Comparison of ENCODE assay signal across 10 cellular contexts in genomic region chr20:51422912-51423667, GRCh38.
A peak's percentile ranks its signal among the peaks of the same experiment; 100 is the strongest.
DNase-seq lines count a peak whose midpoint lies in the region; ATAC-seq, FAIRE-seq and TF ChIP-seq lines count a peak whose summit lies in the region.
"Had no signal": no experiment of that assay in that cellular context is flagged by ENCODE, and none has a peak within 500 bp of the region (broad histone marks: within the 10 kb centered on the region; RNA-seq: fewer than 3 reads in every experiment).

No MANE protein-coding gene starts in this region.

- ATAC-seq in HG02759 (IDR thresholded peaks at IDR 0.05; ENCODE audit: unreplicated experiment) (peak; percentile 79), T-cell (replicated peaks in 1 of 4) (no peak)

- H3K27ac Mint-ChIP-seq in T-cell = peak overlapping the region; percentile 88 to 93
- peak overlapping the region; percentile 94 for H3K27ac Mint-ChIP-seq in stimulated activated naive CD8-positive, alpha-beta T cell treated with anti-CD3 and anti-CD28 coated beads, Interleukin-15, Interleukin-2, amounts not matched to agents 100 ng/mL and 50 ng/mL, for 24 hours

- TF ChIP-seq CTCF in RWPE1 (conservative IDR thresholded peaks at IDR 0.05; ENCODE audit: low read depth) = no peak

- POLR2A ChIA-PET in T-cell (lab: Charles Lee) = no interaction called here
- POLR2A ChIA-PET in RWPE1 (lab: Yijun Ruan, JAX; ENCODE audit: low non-redundant PET) = no interaction called here

- peak overlapping the region in 2 of 3 donors; percentile 58 to 59 for H3K4me3 Mint-ChIP-seq in T-cell
- peak overlapping the region; percentile 59 for H3K4me3 Mint-ChIP-seq in stimulated activated naive CD8-positive, alpha-beta T cell treated with anti-CD3 and anti-CD28 coated beads, Interleukin-15, Interleukin-2, amounts not matched to agents 100 ng/mL and 50 ng/mL, for 24 hours

- CTCF ChIA-PET in T-cell (lab: Charles Lee) (interaction anchor here (0.7 kb wide), 2 partner anchors 9 to 86 kb away, joined by 3 read pairs; no protein-coding TSS in a partner anchor), RWPE1 (lab: Yijun Ruan, JAX) (interaction anchor here (0.6 to 1.6 kb wide), 6 partner anchors 12 to 669 kb away, joined by 3 to 7 read pairs (median 4); no protein-coding TSS in a partner anchor)

- DNase-seq in activated naive CD4-positive, alpha-beta T cell treated with Interleukin-2 at 50 U/mL for 16 hours = peak; percentile 37
- DNase-seq in activated naive CD4-positive, alpha-beta T cell (lab: John Stamatoyannopoulos, UW) = no peak
- DNase-seq in T-cell = no peak
- DNase-seq in RWPE1 (ENCODE audit: low spot score) = no peak
- DNase-seq in NCI-H446 treated with DMSO at 0.1 percent for 48 hours (lab: John Stamatoyannopoulos, UW) = no peak
- DNase-seq in frontal cortex (ENCODE audit: low spot score in 2 of 2) = no peak
- DNase-seq: NCI-H2029 treated with DMSO at 0.1 percent for 48 hours had no signal

- H3K9me3 Mint-ChIP-seq in T-cell = no peaks in the 10 kb centered on the region
- no peaks in the 10 kb centered on the region for H3K9me3 Mint-ChIP-seq in stimulated activated naive CD8-positive, alpha-beta T cell treated with anti-CD3 and anti-CD28 coated beads, Interleukin-15, Interleukin-2, amounts not matched to agents 100 ng/mL and 50 ng/mL, for 24 hours

- peaks cover 26% of the 10 kb centered on the region for H3K36me3 Mint-ChIP-seq in T-cell
- H3K36me3 Mint-ChIP-seq in stimulated activated naive CD8-positive, alpha-beta T cell treated with anti-CD3 and anti-CD28 coated beads, Interleukin-15, Interleukin-2, amounts not matched to agents 100 ng/mL and 50 ng/mL, for 24 hours (ENCODE audit: low read depth) = peaks cover 81% of the 10 kb centered on the region

- no peaks in the 10 kb centered on the region for H3K27me3 Mint-ChIP-seq in T-cell
- H3K27me3 Mint-ChIP-seq in stimulated activated naive CD8-positive, alpha-beta T cell treated with anti-CD3 and anti-CD28 coated beads, Interleukin-15, Interleukin-2, amounts not matched to agents 100 ng/mL and 50 ng/mL, for 24 hours = no peaks in the 10 kb centered on the region

- FAIRE-seq in frontal cortex (lab: Jason Lieb, UNC) = no peak
- FAIRE-seq: astrocyte had no signal

- H3K4me1 Mint-ChIP-seq in T-cell = peaks cover 31 to 84% (median 66%) of the 10 kb centered on the region in 3 donors
- H3K4me1 Mint-ChIP-seq in stimulated activated naive CD8-positive, alpha-beta T cell treated with anti-CD3 and anti-CD28 coated beads, Interleukin-15, Interleukin-2, amounts not matched to agents 100 ng/mL and 50 ng/mL, for 24 hours (ENCODE audit: low read depth) = peaks cover 82% of the 10 kb centered on the region

- no peak overlapping the region for H3K27ac ChIP-seq in RWPE1
